21 cellular contexts compared by ENCODE assay signal in genomic region chr1:12466816-12467215, GRCh38.
DNase-seq lines count a peak whose midpoint lies in the region; ATAC-seq and TF ChIP-seq lines count a peak whose summit lies in the region.
"Had no signal": no experiment of that assay in that cellular context is flagged by ENCODE, and none has a peak within 500 bp of the region (broad histone marks: within the 10 kb centered on the region; RNA-seq: fewer than 3 reads in every experiment).

No MANE protein-coding gene starts in this region.

- H2BK20ac ChIP-seq in IMR-90 (ENCODE audit: low read depth, low read length) = no peak overlapping the region; the same call in 1 of the 2 replicates

- no TSS peak for BruUV-seq in IMR-90 (replicated peaks; lab: Mats Ljungman, UMichigan)
- no TSS peak for BruUV-seq in PC-3 (replicated peaks; lab: Mats Ljungman, UMichigan)

- H3K27ac Mint-ChIP-seq in activated T-cell treated with anti-CD3 and anti-CD28 coated beads, Interleukin-2, amount 50 U/mL, for 24 hours = peak overlapping the region; percentile 89
- no peak overlapping the region for H3K27ac Mint-ChIP-seq in activated T-cell treated with anti-CD3 and anti-CD28 coated beads, Interleukin-2, amount 50 U/mL, for 72 hours
- peak overlapping the region; percentile 94 for H3K27ac Mint-ChIP-seq in activated naive CD8-positive, alpha-beta T cell treated with anti-CD3 and anti-CD28 coated beads for 36 hours
- H3K27ac Mint-ChIP-seq in stimulated activated effector memory CD8-positive, alpha-beta T cell treated with anti-CD3 and anti-CD28 coated beads, Interleukin-12 subunit alpha, Interleukin-12 subunit beta, amount 100 ng/mL, for 72 hours = peak overlapping the region; percentile 72
- H3K27ac Mint-ChIP-seq: GM23338 had no signal

- H3K9me3 Mint-ChIP-seq in activated T-cell treated with anti-CD3 and anti-CD28 coated beads, Interleukin-2, amount 50 U/mL, for 24 hours = no peaks in the 10 kb centered on the region
- no peaks in the 10 kb centered on the region for H3K9me3 Mint-ChIP-seq in activated T-cell treated with anti-CD3 and anti-CD28 coated beads, Interleukin-2, amount 50 U/mL, for 72 hours
- H3K9me3 Mint-ChIP-seq in activated naive CD8-positive, alpha-beta T cell treated with anti-CD3 and anti-CD28 coated beads for 36 hours = no peaks in the 10 kb centered on the region
- no peaks in the 10 kb centered on the region for H3K9me3 Mint-ChIP-seq in stimulated activated effector memory CD8-positive, alpha-beta T cell treated with anti-CD3 and anti-CD28 coated beads, Interleukin-12 subunit alpha, Interleukin-12 subunit beta, amount 100 ng/mL, for 72 hours
- H3K9me3 Mint-ChIP-seq: CD4-positive, alpha-beta memory T cell; GM23338 had no signal

- TF ChIP-seq CTCF in IMR-90 (conservative IDR thresholded peaks at IDR 0.05; ENCODE audit: low read depth, low read length) (no peak), PC-3 (conservative IDR thresholded peaks at IDR 0.05; ENCODE audit: low read depth, low read length) (no peak)

- H4K8ac ChIP-seq in IMR-90 (ENCODE audit: low read depth in 2 of 2, low read length in 2 of 2) = no peak overlapping the region

- H3K9ac ChIP-seq in IMR-90 (ENCODE audit: low read depth, low read length) (no peak overlapping the region), PC-3 (ENCODE audit: low read length) (no peak overlapping the region)

- intact Hi-C loops in IMR-90 (cut with micrococcal nuclease) = no loop called here
- intact Hi-C loops in PC-3 (cut with micrococcal nuclease) = no loop called here

- no peak overlapping the region for H2AK9ac ChIP-seq in IMR-90 (replicated peaks; ENCODE audit: low read depth, low read length, poor library complexity)

- H3K36me3 Mint-ChIP-seq in activated T-cell treated with anti-CD3 and anti-CD28 coated beads, Interleukin-2, amount 50 U/mL, for 24 hours (ENCODE audit: low read depth) = peaks cover 61% of the 10 kb centered on the region
- peaks cover 0 to 12% of the 10 kb centered on the region in 2 donors for H3K36me3 Mint-ChIP-seq in activated T-cell treated with anti-CD3 and anti-CD28 coated beads, Interleukin-2, amount 50 U/mL, for 72 hours (ENCODE audit: insufficient read depth in 2 of 2)
- H3K36me3 Mint-ChIP-seq in activated naive CD8-positive, alpha-beta T cell treated with anti-CD3 and anti-CD28 coated beads for 36 hours = peaks cover 64% of the 10 kb centered on the region
- H3K36me3 Mint-ChIP-seq in stimulated activated effector memory CD8-positive, alpha-beta T cell treated with anti-CD3 and anti-CD28 coated beads, Interleukin-12 subunit alpha, Interleukin-12 subunit beta, amount 100 ng/mL, for 72 hours = peaks cover 19% of the 10 kb centered on the region

- no peak overlapping the region for H3K4me3 Mint-ChIP-seq in activated T-cell treated with anti-CD3 and anti-CD28 coated beads, Interleukin-2, amount 50 U/mL, for 24 hours
- H3K4me3 Mint-ChIP-seq in activated T-cell treated with anti-CD3 and anti-CD28 coated beads, Interleukin-2, amount 50 U/mL, for 72 hours = no peak overlapping the region
- no peak overlapping the region for H3K4me3 Mint-ChIP-seq in activated naive CD8-positive, alpha-beta T cell treated with anti-CD3 and anti-CD28 coated beads for 36 hours
- no peak overlapping the region for H3K4me3 Mint-ChIP-seq in stimulated activated effector memory CD8-positive, alpha-beta T cell treated with anti-CD3 and anti-CD28 coated beads, Interleukin-12 subunit alpha, Interleukin-12 subunit beta, amount 100 ng/mL, for 72 hours
- H3K4me3 Mint-ChIP-seq: CD4-positive, alpha-beta memory T cell; GM23338 had no signal

- peak overlapping the region; percentile 40; the same call in 1 of the 2 replicates for H3K18ac ChIP-seq in IMR-90 (ENCODE audit: low read depth, low read length)

- H3K9me3 ChIP-seq in IMR-90 (ENCODE audit: control insufficient read depth, insufficient read depth, low read length) (no peaks in the 10 kb centered on the region), PC-3 (ENCODE audit: low read length) (no peaks in the 10 kb centered on the region)
- H3K9me3 ChIP-seq: A549 had no signal

- H3K56ac ChIP-seq in IMR-90 (ENCODE audit: extremely low read depth, insufficient read depth, low read length) = no peak overlapping the region

- peaks cover 56% of the 10 kb centered on the region for H3K4me1 Mint-ChIP-seq in activated T-cell treated with anti-CD3 and anti-CD28 coated beads, Interleukin-2, amount 50 U/mL, for 24 hours (ENCODE audit: low read depth)
- peaks cover 59% of the 10 kb centered on the region for H3K4me1 Mint-ChIP-seq in activated T-cell treated with anti-CD3 and anti-CD28 coated beads, Interleukin-2, amount 50 U/mL, for 72 hours (ENCODE audit: low read depth)
- peaks cover 61% of the 10 kb centered on the region for H3K4me1 Mint-ChIP-seq in activated naive CD8-positive, alpha-beta T cell treated with anti-CD3 and anti-CD28 coated beads for 36 hours
- H3K4me1 Mint-ChIP-seq in stimulated activated effector memory CD8-positive, alpha-beta T cell treated with anti-CD3 and anti-CD28 coated beads, Interleukin-12 subunit alpha, Interleukin-12 subunit beta, amount 100 ng/mL, for 72 hours = peaks cover 32% of the 10 kb centered on the region

- peak overlapping the region; percentile 33; the same call in 1 of the 2 replicates for H3K4ac ChIP-seq in IMR-90 (ENCODE audit: low read depth, low read length)

- H3K9me1 ChIP-seq in IMR-90 (ENCODE audit: insufficient read depth, low read length) = peaks cover 14% of the 10 kb centered on the region

- dilution Hi-C loops in IMR-90 (cut with HindIII; ENCODE audit: low sequenced_read_pairs, unreplicated experiment) = no loop called here

- peak overlapping the region; percentile 56; the same call in 1 of the 2 replicates for H2AK5ac ChIP-seq in IMR-90 (ENCODE audit: low read depth, low read length)

- peaks cover 9% of the 10 kb centered on the region for H3K79me2 ChIP-seq in PC-3 (ENCODE audit: low read length)

- no peak overlapping the region for H2AFZ ChIP-seq in IMR-90 (replicated peaks; ENCODE audit: low read length, poor library complexity)
- no peak overlapping the region for H2AFZ ChIP-seq in PC-3 (ENCODE audit: low read length)
- H2AFZ ChIP-seq: GM23338 had no signal

- H2BK5ac ChIP-seq in IMR-90 (ENCODE audit: low read depth, low read length, poor library complexity, severe bottlenecking) = no peak overlapping the region

- H3K27ac ChIP-seq in IMR-90 (ENCODE audit: insufficient read depth, low read length) (no peak overlapping the region), PC-3 (ENCODE audit: low read length) (no peak overlapping the region)
- H3K27ac ChIP-seq: A549 had no signal

- H2BK15ac ChIP-seq in IMR-90 (ENCODE audit: low read depth, low read length) = peak overlapping the region; percentile 70; the same call in 1 of the 3 replicates

- peaks cover 25% of the 10 kb centered on the region for H3K4me1 ChIP-seq in IMR-90 (ENCODE audit: control insufficient read depth, insufficient read depth, low read length)
- peaks cover 39% of the 10 kb centered on the region for H3K4me1 ChIP-seq in PC-3 (ENCODE audit: insufficient read depth, low read length)

- no peaks in the 10 kb centered on the region for H3F3A ChIP-seq in PC-3 (ENCODE audit: low read length, unreplicated experiment)

- in situ Hi-C loops in IMR-90 (cut with MboI; ENCODE audit: low sequenced_read_pairs) = no loop called here

- no CpG with 5 or more reads among the region's 5 CpGs for WGBS in IMR-90 (ENCODE audit: extremely low coverage in 2 of 2, insufficient read length in 1 of 2), 2 experiments

- no peak for TF ChIP-seq POLR2A in IMR-90 (IDR thresholded peaks at IDR 0.05; ENCODE audit: low read depth, low read length)

- H4K91ac ChIP-seq in IMR-90 (ENCODE audit: insufficient read depth, low read depth, low read length) = no peak overlapping the region

- no peak overlapping the region for H3K14ac ChIP-seq in IMR-90 (replicated peaks; ENCODE audit: low read depth, low read length)

- no peaks in the 10 kb centered on the region for H3K9me2 ChIP-seq in PC-3 (replicated peaks; ENCODE audit: low read length)

- H3K4me3 ChIP-seq in IMR-90 (ENCODE audit: insufficient read depth, low read depth, low read length) = no peak overlapping the region
- no peak overlapping the region for H3K4me3 ChIP-seq in PC-3 (ENCODE audit: low read length)
- H3K4me3 ChIP-seq: A549, GM23338 had no signal

- no peak for ATAC-seq in activated T-cell treated with anti-CD3 and anti-CD28 coated beads, Interleukin-2, amount 50 U/mL, for 72 hours (replicated peaks in 1 of 2)
- ATAC-seq in IMR-90 (ENCODE audit: low read depth) (no peak), PC-3 (no peak), GM21737 (IDR thresholded peaks at IDR 0.05; ENCODE audit: unreplicated experiment) (no peak)
- no peak for ATAC-seq in stimulated activated effector memory CD8-positive, alpha-beta T cell treated with anti-CD3 and anti-CD28 coated beads, Interleukin-12 subunit alpha, Interleukin-12 subunit beta, amount 100 ng/mL, for 72 hours
- ATAC-seq: A549, GM23338, HCT116 had no signal

- POLR2A ChIA-PET in IMR-90 (lab: Charles Lee; ENCODE audit: unreplicated experiment) = no interaction called here
- POLR2A ChIA-PET in PC-3 (lab: Charles Lee; ENCODE audit: unreplicated experiment) = no interaction called here

- no peaks in the 10 kb centered on the region for H3K27me3 Mint-ChIP-seq in activated T-cell treated with anti-CD3 and anti-CD28 coated beads, Interleukin-2, amount 50 U/mL, for 24 hours
- no peaks in the 10 kb centered on the region for H3K27me3 Mint-ChIP-seq in activated T-cell treated with anti-CD3 and anti-CD28 coated beads, Interleukin-2, amount 50 U/mL, for 72 hours (ENCODE audit: low read depth)
- H3K27me3 Mint-ChIP-seq in activated naive CD8-positive, alpha-beta T cell treated with anti-CD3 and anti-CD28 coated beads for 36 hours = no peaks in the 10 kb centered on the region
- H3K27me3 Mint-ChIP-seq: CD4-positive, alpha-beta memory T cell had no signal

- CTCF ChIA-PET in IMR-90 (lab: Yijun Ruan, JAX) = no interaction called here
- CTCF ChIA-PET in PC-3 (lab: Charles Lee) = no interaction called here

- H3K23ac ChIP-seq in IMR-90 (ENCODE audit: low read depth, low read length) = no peak overlapping the region

- H3K27me3 ChIP-seq in IMR-90 (ENCODE audit: control insufficient read depth, insufficient read depth, low read length) (no peaks in the 10 kb centered on the region), PC-3 (ENCODE audit: low read length) (no peaks in the 10 kb centered on the region)

- no peak for DNase-seq in activated T-cell treated with anti-CD3 and anti-CD28 coated beads, Interleukin-2, amount 50 U/mL, for 24 hours
- DNase-seq in activated T-cell treated with anti-CD3 and anti-CD28 coated beads, Interleukin-2, amount 50 U/mL, for 72 hours = no peak
- no peak for DNase-seq in IMR-90
- no peak for DNase-seq in activated naive CD8-positive, alpha-beta T cell treated with anti-CD3 and anti-CD28 coated beads for 36 hours
- DNase-seq in stimulated activated effector memory CD8-positive, alpha-beta T cell treated with anti-CD3 and anti-CD28 coated beads, Interleukin-12 subunit alpha, Interleukin-12 subunit beta, amount 100 ng/mL, for 72 hours (ENCODE audit: low spot score in 2 of 2) = no peak
- no peak for DNase-seq in PC-3
- DNase-seq in SIG-M5 treated with dmso at 0.1 percent for 504 hours (lab: John Stamatoyannopoulos, UW; ENCODE audit: unreplicated experiment) = no peak
- DNase-seq: CD4-positive, alpha-beta memory T cell; DMS153; GF-D8; KG1; NCI-H1417; NCI-H187; NCI-H2107; NCI-H510A; NCI-H748 treated with DMSO at 0.1 percent for 48 hours; SHP77 had no signal

- H4K20me1 ChIP-seq in IMR-90 (ENCODE audit: insufficient read depth, low read length) (no peaks in the 10 kb centered on the region), PC-3 (ENCODE audit: low read length) (no peaks in the 10 kb centered on the region)

- no peak overlapping the region for H2BK120ac ChIP-seq in IMR-90 (ENCODE audit: low read depth, low read length)

- H3K4me2 ChIP-seq in IMR-90 (ENCODE audit: low read depth, low read length) = no peak overlapping the region
- no peak overlapping the region for H3K4me2 ChIP-seq in PC-3 (ENCODE audit: low read length)
- H3K4me2 ChIP-seq: A549, GM23338 had no signal

- peaks cover 7 to 16% of the 10 kb centered on the region in 2 experiments; a peak in 3 of 4 replicates for H3K79me1 ChIP-seq in IMR-90 (ENCODE audit: low read depth in 1 of 2, low read length in 2 of 2)

- no peak for TF ChIP-seq RAD21 in IMR-90 (IDR thresholded peaks at IDR 0.05; ENCODE audit: low read length)

- H3K36me3 ChIP-seq in IMR-90 (ENCODE audit: control insufficient read depth, insufficient read depth, low read length) = no peaks in the 10 kb centered on the region
- H3K36me3 ChIP-seq in PC-3 (ENCODE audit: low read depth, low read length) = peaks cover 4% of the 10 kb centered on the region; the same call in 1 of the 2 replicates

- H4K5ac ChIP-seq in IMR-90 (ENCODE audit: low read depth, low read length) = peak overlapping the region; percentile 38; the same call in 1 of the 2 replicates
